In genomic region chr7:125847055-125847454, GRCh38 we compare ENCODE assay signal across 31 cellular contexts.
"Had no signal": no experiment of that assay in that cellular context is flagged by ENCODE, and none has a peak within 500 bp of the region (broad histone marks: within the 10 kb centered on the region; RNA-seq: fewer than 3 reads in every experiment).

No MANE protein-coding gene starts in this region.

- FAIRE-seq: colon had no signal

- H3K4me3 ChIP-seq: adrenal gland, body of pancreas, esophagus muscularis mucosa, gastrocnemius medialis, heart left ventricle had no signal

- H3K9me3 ChIP-seq: adrenal gland, body of pancreas, gastrocnemius medialis had no signal

- DNase-seq: activated B cell treated with CpG ODN at 0.5 μM for 24 hours; activated CD4-positive, alpha-beta T cell treated with anti-CD3 and anti-CD28 coated beads for 48 hours; activated CD4-positive, alpha-beta T cell treated with anti-CD3 and anti-CD28 coated beads, Interleukin-2, amount 50 U/mL, for 1 hour; activated CD4-positive, alpha-beta T cell treated with anti-CD3 and anti-CD28 coated beads, Interleukin-2, amount 50 U/mL, for 48 hours; activated CD8-positive, alpha-beta memory T cell treated with anti-CD3 and anti-CD28 coated beads for 24 hours; activated CD8-positive, alpha-beta T cell treated with anti-CD3 and anti-CD28 coated beads for 36 hours; activated effector memory CD4-positive, alpha-beta T cell treated with Interleukin-2 at 50 U/mL for 16 hours; activated gamma-delta T cell treated with Interleukin-2 at 50 U/mL for 16 hours; activated naive CD4-positive, alpha-beta T cell treated with anti-CD3 and anti-CD28 coated beads, Interleukin-2, amount 50 U/mL, for 16 hours; activated naive CD4-positive, alpha-beta T cell treated with Interleukin-2 at 50 U/mL for 16 hours; activated T-cell treated with anti-CD3 and anti-CD28 coated beads, Interleukin-2, amount 50 U/mL, for 4 hours; adrenal gland; amygdala; aorta; body of pancreas; caudate nucleus; cortex of kidney; dermis blood vessel endothelial cell; effector CD4-positive, alpha-beta T cell; effector memory CD8-positive, alpha-beta T cell; erythroblast; foreskin keratinocyte; gastrocnemius medialis; glutamatergic neuron; heart left ventricle; T-helper 2 cell had no signal

- H3K36me3 ChIP-seq: adrenal gland, esophagus muscularis mucosa, gastrocnemius medialis, heart left ventricle had no signal

- H3K4me1 ChIP-seq: adrenal gland, body of pancreas, esophagus muscularis mucosa, foreskin keratinocyte, gastrocnemius medialis, heart left ventricle had no signal

- H3K27me3 ChIP-seq: adrenal gland, body of pancreas, esophagus muscularis mucosa, foreskin keratinocyte, gastrocnemius medialis, heart left ventricle had no signal

- ATAC-seq: activated CD4-positive, CD25-positive, alpha-beta regulatory T cell treated with anti-CD3 and anti-CD28 coated beads, Interleukin-2, amount 50 U/mL, for 24 hours; activated CD8-positive, alpha-beta T cell treated with anti-CD3 and anti-CD28 coated beads for 36 hours; activated T-cell treated with anti-CD3 and anti-CD28 coated beads, Interleukin-2, amount 50 U/mL, for 4 hours; activated T-helper 17 cell treated with anti-CD3 and anti-CD28 coated beads, Interleukin-2, amount 50 U/mL, for 72 hours; body of pancreas; effector memory CD8-positive, alpha-beta T cell; foreskin keratinocyte; gastrocnemius medialis; heart left ventricle had no signal

- H3K27ac ChIP-seq: adrenal gland, body of pancreas, esophagus muscularis mucosa, foreskin keratinocyte, gastrocnemius medialis, heart left ventricle, VCaP had no signal
